ENCODE assay signal across 1 cellular context in genomic region chr2:219001577-219002394, GRCh38.
TF ChIP-seq lines count a peak whose summit lies in the region.

No MANE protein-coding gene starts in this region.

TF ChIP-seq in HepG2, 621 proteins besides CTCF, POLR2A, EP300 and RAD21 (continued from another document and continues in another):
- TF ChIP-seq RNF219 (CRISPR knock-in tag; IDR thresholded peaks at IDR 0.05) (no peak), ZFP62 (CRISPR knock-in tag; IDR thresholded peaks at IDR 0.05) (no peak), ZNF431 (CRISPR knock-in tag; IDR thresholded peaks at IDR 0.05; ENCODE audit: borderline replicate concordance, low read depth) (peak; percentile 49; the same call in 1 of the 2 replicates), ZNF598 (CRISPR knock-in tag; IDR thresholded peaks at IDR 0.05; ENCODE audit: borderline replicate concordance) (0 out of 2 replicates have a peak, but pooled peaks have one; percentile 63), GATAD2A (CRISPR knock-in tag; IDR thresholded peaks at IDR 0.05) (peak; percentile 64), ATM (IDR thresholded peaks at IDR 0.05; ENCODE audit: borderline replicate concordance) (no peak), KDM5A (IDR thresholded peaks at IDR 0.05; ENCODE audit: borderline replicate concordance, low read length) (no peak), HCFC1 (IDR thresholded peaks at IDR 0.05; ENCODE audit: low read depth, low read length) (no peak), NFYB (CRISPR knock-in tag; IDR thresholded peaks at IDR 0.05) (no peak), ZNF552 (CRISPR knock-in tag; IDR thresholded peaks at IDR 0.05; ENCODE audit: borderline replicate concordance) (0 out of 2 replicates have a peak, but pooled peaks have one; percentile 8), HOXD1 (CRISPR knock-in tag; IDR thresholded peaks at IDR 0.05) (peak; percentile 85; the same call in 1 of the 2 replicates), SOX13 (IDR thresholded peaks at IDR 0.05) (peak; percentile 68), SOX13 (CRISPR knock-in tag; conservative IDR thresholded peaks at IDR 0.05 in 1 of 2, IDR thresholded peaks at IDR 0.05 in 1 of 2) (peak in 1 of 2 experiments; percentile 88; a peak in 2 of 4 replicates), ZMYM3 (CRISPR knock-in tag; IDR thresholded peaks at IDR 0.05) (peak; percentile 70), NFE2 (CRISPR knock-in tag; IDR thresholded peaks at IDR 0.05) (no peak), ZFX (CRISPR knock-in tag; IDR thresholded peaks at IDR 0.05; ENCODE audit: low read depth) (peak; percentile 47), ZNF224 (CRISPR knock-in tag; IDR thresholded peaks at IDR 0.05) (no peak), SRSF9 (IDR thresholded peaks at IDR 0.05; ENCODE audit: borderline replicate concordance, insufficient read depth, low read depth, low read length, poor library complexity, severe bottlenecking) (no peak), TEAD3 (CRISPR knock-in tag; optimal IDR thresholded peaks at IDR 0.05; ENCODE audit: borderline replicate concordance) (peak; percentile 12), ZNF605 (CRISPR knock-in tag; IDR thresholded peaks at IDR 0.05) (no peak), ZNF569 (CRISPR knock-in tag; IDR thresholded peaks at IDR 0.05; ENCODE audit: borderline replicate concordance) (no peak), THAP7 (CRISPR knock-in tag; IDR thresholded peaks at IDR 0.05) (no peak), DNMT3B (CRISPR knock-in tag; conservative IDR thresholded peaks at IDR 0.05) (peak; percentile 90), HBP1 (CRISPR knock-in tag; IDR thresholded peaks at IDR 0.05; ENCODE audit: low read depth) (no peak), HNRNPLL (IDR thresholded peaks at IDR 0.05; ENCODE audit: low read depth, low read length, poor library complexity, severe bottlenecking) (peak; percentile 37), ZNF607 (CRISPR knock-in tag; IDR thresholded peaks at IDR 0.05; ENCODE audit: borderline replicate concordance) (peak; percentile 51; the same call in 1 of the 2 replicates), ZNF75D (CRISPR knock-in tag; IDR thresholded peaks at IDR 0.05; ENCODE audit: borderline replicate concordance) (no peak), PLRG1 (conservative IDR thresholded peaks at IDR 0.05) (no peak), THYN1 (CRISPR knock-in tag; IDR thresholded peaks at IDR 0.05; ENCODE audit: borderline replicate concordance, low read depth) (no peak), SNAPC2 (CRISPR knock-in tag; IDR thresholded peaks at IDR 0.05) (peak; percentile 73; the same call in 1 of the 2 replicates), NFKB2 (CRISPR knock-in tag; IDR thresholded peaks at IDR 0.05; ENCODE audit: borderline replicate concordance) (peak; percentile 15; the same call in 1 of the 2 replicates), MEF2D (CRISPR knock-in tag; IDR thresholded peaks at IDR 0.05) (peak; percentile 87), TGIF2 (CRISPR knock-in tag; IDR thresholded peaks at IDR 0.05) (no peak), RFXANK (CRISPR knock-in tag; IDR thresholded peaks at IDR 0.05) (no peak), ZNF138 (CRISPR knock-in tag; IDR thresholded peaks at IDR 0.05; ENCODE audit: low read depth) (no peak), ZNF446 (CRISPR knock-in tag; IDR thresholded peaks at IDR 0.05) (peak; percentile 46; the same call in 1 of the 2 replicates), ZBTB8A (CRISPR knock-in tag; IDR thresholded peaks at IDR 0.05; ENCODE audit: borderline replicate concordance, low read depth) (no peak; the same call in 1 of the 2 replicates), ZNF879 (CRISPR knock-in tag; IDR thresholded peaks at IDR 0.05) (no peak), ZKSCAN8 (CRISPR knock-in tag; IDR thresholded peaks at IDR 0.05; ENCODE audit: borderline replicate concordance) (peak; percentile 72; the same call in 1 of the 2 replicates), ZNF777 (CRISPR knock-in tag; IDR thresholded peaks at IDR 0.05) (peak; percentile 40; the same call in 1 of the 2 replicates), ZNF512 (CRISPR knock-in tag; IDR thresholded peaks at IDR 0.05) (no peak; the same call in 1 of the 2 replicates), POLR2G (IDR thresholded peaks at IDR 0.05; ENCODE audit: low read depth, low read length) (no peak), SP5 (CRISPR knock-in tag; IDR thresholded peaks at IDR 0.05; ENCODE audit: borderline replicate concordance, low read depth) (peak; percentile 100), ZNF850 (CRISPR knock-in tag; conservative IDR thresholded peaks at IDR 0.05) (no peak), ZNF883 (CRISPR knock-in tag; IDR thresholded peaks at IDR 0.05; ENCODE audit: not compliant biosample characterization) (peak; percentile 62), CEBPG (CRISPR knock-in tag; IDR thresholded peaks at IDR 0.05) (peak; percentile 16; the same call in 1 of the 2 replicates), LCORL (IDR thresholded peaks at IDR 0.05) (no peak), LCORL (CRISPR knock-in tag; IDR thresholded peaks at IDR 0.05) (peak; percentile 95)
- TF ChIP-seq, protein P1, sequence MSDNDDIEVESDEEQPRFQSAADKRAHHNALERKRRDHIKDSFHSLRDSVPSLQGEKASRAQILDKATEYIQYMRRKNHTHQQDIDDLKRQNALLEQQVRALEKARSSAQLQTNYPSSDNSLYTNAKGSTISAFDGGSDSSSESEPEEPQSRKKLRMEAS (IDR thresholded peaks at IDR 0.05): peak; percentile 85
- TF ChIP-seq, protein P2, sequence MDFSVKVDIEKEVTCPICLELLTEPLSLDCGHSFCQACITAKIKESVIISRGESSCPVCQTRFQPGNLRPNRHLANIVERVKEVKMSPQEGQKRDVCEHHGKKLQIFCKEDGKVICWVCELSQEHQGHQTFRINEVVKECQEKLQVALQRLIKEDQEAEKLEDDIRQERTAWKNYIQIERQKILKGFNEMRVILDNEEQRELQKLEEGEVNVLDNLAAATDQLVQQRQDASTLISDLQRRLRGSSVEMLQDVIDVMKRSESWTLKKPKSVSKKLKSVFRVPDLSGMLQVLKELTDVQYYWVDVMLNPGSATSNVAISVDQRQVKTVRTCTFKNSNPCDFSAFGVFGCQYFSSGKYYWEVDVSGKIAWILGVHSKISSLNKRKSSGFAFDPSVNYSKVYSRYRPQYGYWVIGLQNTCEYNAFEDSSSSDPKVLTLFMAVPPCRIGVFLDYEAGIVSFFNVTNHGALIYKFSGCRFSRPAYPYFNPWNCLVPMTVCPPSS (IDR thresholded peaks at IDR 0.05): no peak
- TF ChIP-seq, protein P3, sequence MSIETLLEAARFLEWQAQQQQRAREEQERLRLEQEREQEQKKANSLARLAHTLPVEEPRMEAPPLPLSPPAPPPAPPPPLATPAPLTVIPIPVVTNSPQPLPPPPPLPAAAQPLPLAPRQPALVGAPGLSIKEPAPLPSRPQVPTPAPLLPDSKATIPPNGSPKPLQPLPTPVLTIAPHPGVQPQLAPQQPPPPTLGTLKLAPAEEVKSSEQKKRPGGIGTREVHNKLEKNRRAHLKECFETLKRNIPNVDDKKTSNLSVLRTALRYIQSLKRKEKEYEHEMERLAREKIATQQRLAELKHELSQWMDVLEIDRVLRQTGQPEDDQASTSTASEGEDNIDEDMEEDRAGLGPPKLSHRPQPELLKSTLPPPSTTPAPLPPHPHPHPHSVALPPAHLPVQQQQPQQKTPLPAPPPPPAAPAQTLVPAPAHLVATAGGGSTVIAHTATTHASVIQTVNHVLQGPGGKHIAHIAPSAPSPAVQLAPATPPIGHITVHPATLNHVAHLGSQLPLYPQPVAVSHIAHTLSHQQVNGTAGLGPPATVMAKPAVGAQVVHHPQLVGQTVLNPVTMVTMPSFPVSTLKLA (IDR thresholded peaks at IDR 0.05): no peak
- TF ChIP-seq, protein P4, sequence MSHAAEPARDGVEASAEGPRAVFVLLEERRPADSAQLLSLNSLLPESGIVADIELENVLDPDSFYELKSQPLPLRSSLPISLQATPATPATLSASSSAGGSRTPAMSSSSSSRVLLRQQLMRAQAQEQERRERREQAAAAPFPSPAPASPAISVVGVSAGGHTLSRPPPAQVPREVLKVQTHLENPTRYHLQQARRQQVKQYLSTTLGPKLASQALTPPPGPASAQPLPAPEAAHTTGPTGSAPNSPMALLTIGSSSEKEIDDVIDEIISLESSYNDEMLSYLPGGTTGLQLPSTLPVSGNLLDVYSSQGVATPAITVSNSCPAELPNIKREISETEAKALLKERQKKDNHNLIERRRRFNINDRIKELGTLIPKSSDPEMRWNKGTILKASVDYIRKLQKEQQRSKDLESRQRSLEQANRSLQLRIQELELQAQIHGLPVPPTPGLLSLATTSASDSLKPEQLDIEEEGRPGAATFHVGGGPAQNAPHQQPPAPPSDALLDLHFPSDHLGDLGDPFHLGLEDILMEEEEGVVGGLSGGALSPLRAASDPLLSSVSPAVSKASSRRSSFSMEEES (CRISPR knock-in tag; IDR thresholded peaks at IDR 0.05): peak; percentile 48; the same call in 1 of the 2 replicates
- TF ChIP-seq, protein P5, sequence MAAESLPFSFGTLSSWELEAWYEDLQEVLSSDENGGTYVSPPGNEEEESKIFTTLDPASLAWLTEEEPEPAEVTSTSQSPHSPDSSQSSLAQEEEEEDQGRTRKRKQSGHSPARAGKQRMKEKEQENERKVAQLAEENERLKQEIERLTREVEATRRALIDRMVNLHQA (CRISPR knock-in tag; IDR thresholded peaks at IDR 0.05): no peak
- TF ChIP-seq, protein P6, sequence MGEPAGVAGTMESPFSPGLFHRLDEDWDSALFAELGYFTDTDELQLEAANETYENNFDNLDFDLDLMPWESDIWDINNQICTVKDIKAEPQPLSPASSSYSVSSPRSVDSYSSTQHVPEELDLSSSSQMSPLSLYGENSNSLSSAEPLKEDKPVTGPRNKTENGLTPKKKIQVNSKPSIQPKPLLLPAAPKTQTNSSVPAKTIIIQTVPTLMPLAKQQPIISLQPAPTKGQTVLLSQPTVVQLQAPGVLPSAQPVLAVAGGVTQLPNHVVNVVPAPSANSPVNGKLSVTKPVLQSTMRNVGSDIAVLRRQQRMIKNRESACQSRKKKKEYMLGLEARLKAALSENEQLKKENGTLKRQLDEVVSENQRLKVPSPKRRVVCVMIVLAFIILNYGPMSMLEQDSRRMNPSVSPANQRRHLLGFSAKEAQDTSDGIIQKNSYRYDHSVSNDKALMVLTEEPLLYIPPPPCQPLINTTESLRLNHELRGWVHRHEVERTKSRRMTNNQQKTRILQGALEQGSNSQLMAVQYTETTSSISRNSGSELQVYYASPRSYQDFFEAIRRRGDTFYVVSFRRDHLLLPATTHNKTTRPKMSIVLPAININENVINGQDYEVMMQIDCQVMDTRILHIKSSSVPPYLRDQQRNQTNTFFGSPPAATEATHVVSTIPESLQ (CRISPR knock-in tag; conservative IDR thresholded peaks at IDR 0.05): no peak
- TF ChIP-seq, protein P7, sequence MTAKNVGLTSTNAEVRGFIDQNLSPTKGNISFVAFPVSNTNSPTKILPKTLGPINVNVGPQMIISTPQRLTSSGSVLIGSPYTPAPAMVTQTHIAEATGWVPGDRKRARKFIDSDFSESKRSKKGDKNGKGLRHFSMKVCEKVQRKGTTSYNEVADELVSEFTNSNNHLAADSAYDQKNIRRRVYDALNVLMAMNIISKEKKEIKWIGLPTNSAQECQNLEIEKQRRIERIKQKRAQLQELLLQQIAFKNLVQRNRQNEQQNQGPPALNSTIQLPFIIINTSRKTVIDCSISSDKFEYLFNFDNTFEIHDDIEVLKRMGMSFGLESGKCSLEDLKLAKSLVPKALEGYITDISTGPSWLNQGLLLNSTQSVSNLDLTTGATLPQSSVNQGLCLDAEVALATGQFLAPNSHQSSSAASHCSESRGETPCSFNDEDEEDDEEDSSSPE (CRISPR knock-in tag; IDR thresholded peaks at IDR 0.05): peak; percentile 77
